Comparison of ENCODE assay signal across 1 cellular context in genomic region chr6:13384506-13384905, GRCh38.
TF ChIP-seq lines count a peak whose summit lies in the region.

No MANE protein-coding gene starts in this region.

TF ChIP-seq in GM12878, 131 proteins besides CTCF, POLR2A, EP300 and RAD21:
- no peak for TF ChIP-seq ZNF687 (IDR thresholded peaks at IDR 0.05)
- TF ChIP-seq POU2F2 (IDR thresholded peaks at IDR 0.05; ENCODE audit: borderline replicate concordance, low read depth, low read length) = no peak
- TF ChIP-seq SMC3 (IDR thresholded peaks at IDR 0.05; ENCODE audit: borderline replicate concordance, low read length) = no peak
- no peak for TF ChIP-seq RFX5 (IDR thresholded peaks at IDR 0.05; ENCODE audit: low read depth, low read length)
- TF ChIP-seq BACH1 (IDR thresholded peaks at IDR 0.05; ENCODE audit: borderline replicate concordance) = no peak
- no peak for TF ChIP-seq FOXM1 (IDR thresholded peaks at IDR 0.05; ENCODE audit: low read depth, low read length)
- no peak for TF ChIP-seq SPI1 (IDR thresholded peaks at IDR 0.05; ENCODE audit: borderline replicate concordance, insufficient read depth, low read depth, low read length)
- TF ChIP-seq ATF2 (IDR thresholded peaks at IDR 0.05; ENCODE audit: low read length) = no peak
TF ChIP-seq in GM12878: peak in this region for 0.
